Comparison of ENCODE assay signal across 10 cellular contexts in the genomic region with DNA sequence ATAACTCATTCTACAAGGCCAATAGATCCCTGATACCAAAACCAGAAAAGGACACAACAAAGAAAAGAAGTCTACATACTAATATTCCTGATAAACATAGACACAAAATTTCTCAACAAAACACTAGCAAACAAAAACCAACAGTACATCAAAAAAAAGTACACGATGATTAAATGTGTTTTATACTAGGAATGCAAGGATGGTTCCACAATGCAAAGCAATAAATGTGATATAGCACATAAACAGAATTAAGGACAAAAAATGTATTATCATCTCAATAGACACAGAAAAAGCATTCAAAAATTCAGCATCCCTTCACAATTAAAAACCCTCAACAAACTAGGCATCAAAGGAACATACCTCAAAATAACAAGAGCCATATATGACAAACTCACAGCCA. TPM values are rescaled to one million over a fixed set of nuclear protein-coding genes. Genes with fewer than 3 reads are reported as not detected.
"Had no signal": no experiment of that assay in that cellular context is flagged by ENCODE, and none has a peak within 500 bp of the region (broad histone marks: within the 10 kb centered on the region; RNA-seq: fewer than 3 reads in every experiment).

No MANE protein-coding gene starts in this region.

- H3K27ac ChIP-seq: GM23248 had no signal

- DNase-seq: GM23248, GOT3, H7, H9, HFFc6 had no signal

- H3K4me2 ChIP-seq: GM23338 had no signal

- H3K4me1 Mint-ChIP-seq: GM23338, H9 had no signal

- H3K27ac Mint-ChIP-seq: GM23338, H9, HFFc6 had no signal

- H3K4me3 Mint-ChIP-seq: GM23338, H9, HFFc6 had no signal

- H3K4me3 ChIP-seq: GM23248, GM23338, HAP-1 had no signal

- H2AFZ ChIP-seq: GM23248, GM23338 had no signal

- H3K9me3 ChIP-seq: HAP-1 had no signal

- FAIRE-seq: H1, H54 had no signal

- H3K36me3 ChIP-seq: HAP-1 had no signal

- H3K4me1 ChIP-seq: HAP-1 had no signal

- H3K9ac ChIP-seq: GM23248 had no signal

- ATAC-seq: GM23338, HCT116 had no signal

RNA-seq across cellular contexts. Expression of gene TREM1, which starts 23.2 kb away (rescaled TPM):
- total RNA-seq: GM23248, GM23338, H1, H7, H9 had no signal
- polyA plus RNA-seq: GM23248, GM23338, H1 had no signal

RNA-seq across cellular contexts. Expression of gene TREML4, which starts 35.1 kb away (rescaled TPM):
- total RNA-seq: GM23248, GM23338, H1, H7, H9, HFFc6 had no signal
- polyA plus RNA-seq: GM23248, GM23338, H1 had no signal
